8 cellular contexts compared by ENCODE assay signal in genomic region chr19:7681336-7682174, GRCh38. TPM values are rescaled to one million over a fixed set of nuclear protein-coding genes. Genes with fewer than 3 reads are reported as not detected.
DNase-seq lines count a peak whose midpoint lies in the region; ATAC-seq and TF ChIP-seq lines count a peak whose summit lies in the region.

No MANE protein-coding gene starts in this region.

- peak overlapping the region; percentile 37; the same call in 1 of the 2 replicates for H3K27ac ChIP-seq in HUES64 (ENCODE audit: low read depth, low read length)
- peak overlapping the region in 4 of 5 donors; percentile 59 to 90 (median 78) for H3K27ac ChIP-seq in adrenal gland
- H3K27ac ChIP-seq in heart right ventricle, result peak overlapping the region in 9 of 10 donors; percentile 81 to 99 (median 90)
- peak overlapping the region; percentile 84 to 90 (median 89) for H3K27ac ChIP-seq in transverse colon

- H3K4me1 ChIP-seq in HUES64 (ENCODE audit: insufficient read depth, low read length) (peaks cover 2% of the 10 kb centered on the region; the same call in 1 of the 2 replicates), adrenal gland (replicated peaks in 1 of 2) (peaks cover 3 to 13% of the 10 kb centered on the region in 2 donors), heart right ventricle (peaks cover 0 to 32% (median 13%) of the 10 kb centered on the region in 9 donors), transverse colon (peaks cover 0 to 14% (median 9%) of the 10 kb centered on the region in 4 donors)

- peak; percentile 88 for DNase-seq in GF-D8 (lab: John Stamatoyannopoulos, UW)
- peak; percentile 28 for DNase-seq in SW480 (ENCODE audit: low spot score)
- DNase-seq in adrenal gland, result peak; percentile 82 to 92 (median 90)
- peak; percentile 67 to 83 for DNase-seq in heart right ventricle
- peak; percentile 45 to 95 (median 72) for DNase-seq in posterior cingulate gyrus
- peak; percentile 82 for DNase-seq in transverse colon

- 24% methylated on average over 43 of the region's 43 CpGs for WGBS in HUES64
- WGBS in adrenal gland, 4 donors, result 3 to 14% (median 6%) methylated on average over 29 to 43 of the region's 43 CpGs
- WGBS in heart right ventricle, 2 donors, result 3 to 6% methylated on average over 43 of the region's 43 CpGs
- 14 to 44% methylated on average over 5 to 42 of the region's 43 CpGs for WGBS in transverse colon (ENCODE audit: low coverage in 1 of 2), 2 donors

- peaks cover 11% of the 10 kb centered on the region for H3K36me3 ChIP-seq in HUES64 (ENCODE audit: insufficient read depth, low read length)
- peaks cover 0 to 21% of the 10 kb centered on the region in 2 donors for H3K36me3 ChIP-seq in adrenal gland (replicated peaks in 1 of 2)
- peaks cover 0 to 35% (median 6%) of the 10 kb centered on the region in 9 donors for H3K36me3 ChIP-seq in heart right ventricle
- no peaks in the 10 kb centered on the region for H3K36me3 ChIP-seq in transverse colon

- TF ChIP-seq POLR2A in adrenal gland (IDR thresholded peaks at IDR 0.05) (no peak), transverse colon (IDR thresholded peaks at IDR 0.05) (no peak)

- intact Hi-C loops in adrenal gland (cut with DNase I) (loop anchor here (10.0 kb wide), 2 partner anchors 113 to 327 kb away; no protein-coding TSS in a partner anchor), heart right ventricle (cut with DNase I) (loop anchor here in 7 of 10 donors (2.0 to 10.0 kb wide), 10 partner anchors 29 to 329 kb away; no protein-coding TSS in a partner anchor), posterior cingulate gyrus (cut with DNase I) (loop anchor here (1.0 kb wide), 1 partner anchor 118 kb away; no protein-coding TSS in a partner anchor), transverse colon (cut with DNase I; ENCODE audit: low total_unique reads) (loop anchor here (10.0 kb wide), 1 partner anchor 587 kb away; no protein-coding TSS in a partner anchor)

- H3K4me3 ChIP-seq in HUES64 (ENCODE audit: low read length), result peak overlapping the region; percentile 87
- peak overlapping the region; percentile 85 to 98 (median 90) for H3K4me3 ChIP-seq in adrenal gland
- H3K4me3 ChIP-seq in heart right ventricle, result peak overlapping the region; percentile 94 to 100 (median 100)
- peak overlapping the region; percentile 76 to 98 (median 94) for H3K4me3 ChIP-seq in transverse colon

- H3K27me3 ChIP-seq in HUES64 (ENCODE audit: insufficient read depth, low read length) (peaks cover 16% of the 10 kb centered on the region), adrenal gland (no peaks in the 10 kb centered on the region), heart right ventricle (peaks cover 0 to 21% (median 15%) of the 10 kb centered on the region in 7 donors), transverse colon (peaks cover 16% of the 10 kb centered on the region)

- TF ChIP-seq CTCF in adrenal gland (IDR thresholded peaks at IDR 0.05) (peak; percentile 49 to 71 (median 60)), heart right ventricle (IDR thresholded peaks at IDR 0.05) (peak; percentile 4 to 65 (median 37)), transverse colon (IDR thresholded peaks at IDR 0.05) (peak; percentile 34 to 77 (median 56))

- TF ChIP-seq EP300 in transverse colon (IDR thresholded peaks at IDR 0.05; ENCODE audit: low read depth), result no peak

- peak; percentile 63 to 86 (median 70) for ATAC-seq in heart right ventricle
- ATAC-seq in GM19452 (IDR thresholded peaks at IDR 0.05; ENCODE audit: unreplicated experiment), result no peak

- H3K9ac ChIP-seq in HUES64 (ENCODE audit: low read depth, low read length), result peak overlapping the region; percentile 82

- in situ Hi-C loops in transverse colon (cut with MboI; ENCODE audit: low pct_ligation_motif_present in 1 of 4, low pct_unique_long_range_greater_than_20kb in 1 of 4, low sequenced_read_pairs in 3 of 4), result loop anchor here in 1 of 4 donors (10.0 kb wide), 1 partner anchor 117 kb away; no protein-coding TSS in a partner anchor

- H3K9me3 ChIP-seq in HUES64 (ENCODE audit: insufficient read depth, low read depth, low read length) (no peaks in the 10 kb centered on the region), adrenal gland (replicated peaks in 1 of 3) (no peaks in the 10 kb centered on the region), heart right ventricle (no peaks in the 10 kb centered on the region), transverse colon (no peaks in the 10 kb centered on the region)

RNA-seq across cellular contexts. Expression of gene TRAPPC5, which starts 0.9 kb away (rescaled TPM):
- polyA plus RNA-seq in HUES64 (2013, experiment 1 of 2), result 37.3 TPM
- polyA plus RNA-seq in HUES64 (2013, experiment 2 of 2), result 34.3 TPM
- total RNA-seq in adrenal gland (100 to 1,000 TPM in 7 of 8 donors, 10 to 100 TPM in 1; 85.3 to 227 (median 135) TPM), heart right ventricle (100 to 1,000 TPM in 3 of 10 donors, 10 to 100 TPM in 7; 75.3 to 132 (median 86.0) TPM), transverse colon (10 to 100 TPM; 15.1 to 63.5 (median 34.4) TPM)
- polyA plus RNA-seq in adrenal gland (100 to 1,000 TPM in 2 of 3 donors, 1 to 10 TPM in 1; 5.6 to 502 (median 471) TPM), heart right ventricle (100 to 1,000 TPM; 149 to 388 TPM)

RNA-seq across cellular contexts. Expression of gene MCEMP1, which starts 4.7 kb away (rescaled TPM):
- polyA plus RNA-seq in HUES64 (2013, experiment 1 of 2), result not detected
- polyA plus RNA-seq in HUES64 (2013, experiment 2 of 2), result not detected
- total RNA-seq in adrenal gland (1 to 10 TPM in 1 of 8 donors, under 1 TPM in 6, not detected in 1; 0.26 to 1.9 (median 0.56) TPM), heart right ventricle (1 to 10 TPM in 1 of 10 donors, under 1 TPM in 5, not detected in 4; 0.17 to 1.2 (median 0.25) TPM), transverse colon (under 1 TPM in 1 of 4 donors, not detected in 3; 0.41 TPM)
- polyA plus RNA-seq in adrenal gland (1 to 10 TPM in 1 of 3 donors, under 1 TPM in 2; 0.47 to 1.4 (median 0.48) TPM), heart right ventricle (under 1 TPM in 1 of 2 donors, not detected in 1; 0.71 TPM)

RNA-seq across cellular contexts. Expression of gene RETN, which starts 12.7 kb away (rescaled TPM):
- not detected for polyA plus RNA-seq in HUES64 (2013, experiment 1 of 2)
- not detected for polyA plus RNA-seq in HUES64 (2013, experiment 2 of 2)
- total RNA-seq in adrenal gland, result 1 to 10 TPM in 1 of 8 donors, under 1 TPM in 3, not detected in 4; 0.54 to 3.9 (median 0.76) TPM
- 10 to 100 TPM in 2 of 3 donors, not detected in 1; 15.2 to 42.9 TPM for polyA plus RNA-seq in adrenal gland
- under 1 TPM in 2 of 10 donors, not detected in 8; 0.51 to 0.76 TPM for total RNA-seq in heart right ventricle
- 10 to 100 TPM in 1 of 2 donors, 1 to 10 TPM in 1; 8.5 to 12.6 TPM for polyA plus RNA-seq in heart right ventricle
- not detected for total RNA-seq in transverse colon

RNA-seq across cellular contexts. Expression of gene FCER2, which starts 20.4 kb away (rescaled TPM):
- not detected for polyA plus RNA-seq in HUES64 (2013, experiment 1 of 2)
- polyA plus RNA-seq in HUES64 (2013, experiment 2 of 2), result not detected
- total RNA-seq in adrenal gland (under 1 TPM in 4 of 8 donors, not detected in 4; 0.39 to 0.61 (median 0.46) TPM), heart right ventricle (1 to 10 TPM in 1 of 10 donors, under 1 TPM in 4, not detected in 5; 0.21 to 1.0 (median 0.44) TPM), transverse colon (10 to 100 TPM in 1 of 4 donors, 1 to 10 TPM in 1, under 1 TPM in 1, not detected in 1; 0.27 to 10.1 (median 4.3) TPM)
- polyA plus RNA-seq in adrenal gland (1 to 10 TPM in 1 of 3 donors, under 1 TPM in 1, not detected in 1; 0.54 to 2.6 TPM), heart right ventricle (under 1 TPM; 0.13 to 0.44 TPM)

RNA-seq across cellular contexts. Expression of gene STXBP2, which starts 44.6 kb away (rescaled TPM):
- polyA plus RNA-seq in HUES64 (2013, experiment 1 of 2), result 33.4 TPM
- 34.7 TPM for polyA plus RNA-seq in HUES64 (2013, experiment 2 of 2)
- total RNA-seq in adrenal gland, result 10 to 100 TPM; 21.3 to 90.8 (median 40.3) TPM
- 100 to 1,000 TPM in 1 of 3 donors, 10 to 100 TPM in 2; 15.5 to 121 (median 53.7) TPM for polyA plus RNA-seq in adrenal gland
- total RNA-seq in heart right ventricle, result 10 to 100 TPM in 2 of 10 donors, 1 to 10 TPM in 8; 1.6 to 19.6 (median 2.5) TPM
- 1 to 10 TPM; 6.0 to 6.7 TPM for polyA plus RNA-seq in heart right ventricle
- 100 to 1,000 TPM; 132 to 303 (median 205) TPM for total RNA-seq in transverse colon

Comparison
In these comparisons a context has a peak if more than half of its experiments do, and no peak if none do; other contexts are left out.
1. DNase-seq: peak in every context shown above with its lines; median percentile 90 in adrenal gland; 88 in GF-D8; 82 in transverse colon; 75 in heart right ventricle; 72 in posterior cingulate gyrus; 28 in SW480.
2. H3K27ac ChIP-seq: peak in every context shown above with its lines; median percentile 90 in heart right ventricle; 89 in transverse colon; 78 in adrenal gland; 37 in HUES64.